20 cellular contexts compared by ENCODE assay signal in genomic region chr5:180212363-180213255, GRCh38. TPM values are rescaled to one million over a fixed set of nuclear protein-coding genes. Genes with fewer than 3 reads are reported as not detected.
DNase-seq lines count a peak whose midpoint lies in the region; ATAC-seq and TF ChIP-seq lines count a peak whose summit lies in the region.
"Had no signal": no experiment of that assay in that cellular context is flagged by ENCODE, and none has a peak within 500 bp of the region (broad histone marks: within the 10 kb centered on the region; RNA-seq: fewer than 3 reads in every experiment).

No MANE protein-coding gene starts in this region.

- DNase-seq in EH (ENCODE audit: low read depth), result peak; percentile 5
- DNase-seq in NCI-H69 (lab: John Stamatoyannopoulos, UW), result peak; percentile 20
- peak; percentile 30 for DNase-seq in fibroblast of mammary gland (ENCODE audit: low read depth)
- DNase-seq in retinal pigment epithelial cell (ENCODE audit: low read depth), result peak; percentile 6
- DNase-seq in activated CD4-positive, alpha-beta T cell treated with anti-CD3 and anti-CD28 coated beads for 36 hours, result no peak
- no peak for DNase-seq in Karpas-422
- DNase-seq in mesenchymal stem cell, result no peak
- no peak for DNase-seq in pons (ENCODE audit: low spot score)
- DNase-seq: activated CD4-positive, CD25-positive, alpha-beta regulatory T cell; activated gamma-delta T cell; cerebellar nuclear complex; gastrocnemius medialis; GOT3; left ventricle myocardium inferior; NCI-H1092; NCI-H2107 had no signal

- no peak overlapping the region for H3K23ac ChIP-seq in mesenchymal stem cell (ENCODE audit: low read length in 2 of 2)

- H3K9ac ChIP-seq in Karpas-422 (ENCODE audit: low read length), result no peak overlapping the region
- no peak overlapping the region for H3K9ac ChIP-seq in mesenchymal stem cell (ENCODE audit: low read length)

- H3K9me2 ChIP-seq in Karpas-422 (replicated peaks; ENCODE audit: insufficient read depth, low read length), result no peaks in the 10 kb centered on the region

- ATAC-seq in activated CD4-positive, alpha-beta T cell treated with anti-CD3 and anti-CD28 coated beads for 36 hours, result no peak
- ATAC-seq: gastrocnemius medialis had no signal

- no peak overlapping the region for H3K18ac ChIP-seq in mesenchymal stem cell (ENCODE audit: low read depth in 1 of 2, low read length in 2 of 2)

- 81% methylated on average over 19 of the region's 19 CpGs for WGBS in mesenchymal stem cell

- H4K91ac ChIP-seq in mesenchymal stem cell (ENCODE audit: low read length), result no peak overlapping the region

- H3K14ac ChIP-seq in mesenchymal stem cell (ENCODE audit: low read length in 2 of 2), result no peak overlapping the region

- H3K4me1 Mint-ChIP-seq in activated CD4-positive, alpha-beta T cell treated with anti-CD3 and anti-CD28 coated beads for 36 hours, result peaks cover 8% of the 10 kb centered on the region

- H3K4me1 ChIP-seq in Karpas-422 (ENCODE audit: low read length) (no peaks in the 10 kb centered on the region), mesenchymal stem cell (ENCODE audit: control insufficient read depth, insufficient read depth, low read depth, low read length) (peaks cover 14% of the 10 kb centered on the region)
- H3K4me1 ChIP-seq: gastrocnemius medialis had no signal

- H3K27ac Mint-ChIP-seq in activated CD4-positive, alpha-beta T cell treated with anti-CD3 and anti-CD28 coated beads for 36 hours, result no peak overlapping the region
- H3K27ac Mint-ChIP-seq: T-helper 1 cell treated with Interleukin-12 subunit alpha and Interleukin-12 subunit beta and Interleukin-4 antibody, amounts not matched to agents 30 μg/mL and 1 μg/mL, for 36 hours had no signal

- intact Hi-C loops in activated CD4-positive, alpha-beta T cell treated with anti-CD3 and anti-CD28 coated beads for 36 hours (cut with DNase I, micrococcal nuclease), result no loop called here

- POLR2A ChIA-PET in activated CD4-positive, alpha-beta T cell treated with anti-CD3 and anti-CD28 coated beads for 36 hours (lab: Charles Lee), result no interaction called here

- H3K79me1 ChIP-seq in mesenchymal stem cell (replicated peaks; ENCODE audit: low read length, poor library complexity, severe bottlenecking), result no peaks in the 10 kb centered on the region

- H2BK12ac ChIP-seq in mesenchymal stem cell (ENCODE audit: low read length in 2 of 2), result no peak overlapping the region

- H3K4me3 Mint-ChIP-seq in activated CD4-positive, alpha-beta T cell treated with anti-CD3 and anti-CD28 coated beads for 36 hours, result no peak overlapping the region
- H3K4me3 Mint-ChIP-seq: T-helper 1 cell treated with Interleukin-12 subunit alpha and Interleukin-12 subunit beta and Interleukin-4 antibody, amounts not matched to agents 30 μg/mL and 1 μg/mL, for 36 hours had no signal

- no peak overlapping the region for H3K4ac ChIP-seq in mesenchymal stem cell (ENCODE audit: low read depth in 1 of 2, low read length in 2 of 2)

- no peak overlapping the region for H2BK120ac ChIP-seq in mesenchymal stem cell (ENCODE audit: low read depth, low read length)

- no peak overlapping the region for H2BK5ac ChIP-seq in mesenchymal stem cell (ENCODE audit: low read depth, low read length, poor library complexity, severe bottlenecking)

- no peaks in the 10 kb centered on the region for H4K20me1 ChIP-seq in Karpas-422 (ENCODE audit: insufficient read depth, low read depth, low read length)

- H3K27ac ChIP-seq in Karpas-422 (ENCODE audit: low read length) (no peak overlapping the region), mesenchymal stem cell (ENCODE audit: low read length, poor library complexity, severe bottlenecking) (no peak overlapping the region)
- H3K27ac ChIP-seq: gastrocnemius medialis, left ventricle myocardium inferior, pancreas, thoracic aorta had no signal

- peaks cover 5% of the 10 kb centered on the region for H3K9me3 Mint-ChIP-seq in activated CD4-positive, alpha-beta T cell treated with anti-CD3 and anti-CD28 coated beads for 36 hours (ENCODE audit: low read depth)

- CTCF ChIA-PET in activated CD4-positive, alpha-beta T cell treated with anti-CD3 and anti-CD28 coated beads for 36 hours (lab: Charles Lee), result no interaction called here

- no peak overlapping the region for H2BK15ac ChIP-seq in mesenchymal stem cell (ENCODE audit: low read depth, poor library complexity, severe bottlenecking)

- H3K36me3 Mint-ChIP-seq in activated CD4-positive, alpha-beta T cell treated with anti-CD3 and anti-CD28 coated beads for 36 hours (ENCODE audit: low read depth), result no peaks in the 10 kb centered on the region

- no peak for TF ChIP-seq CTCF in fibroblast of mammary gland (conservative IDR thresholded peaks at IDR 0.05; ENCODE audit: control insufficient read depth, insufficient read depth, low read depth, low read length)
- no peak for TF ChIP-seq CTCF in retinal pigment epithelial cell (conservative IDR thresholded peaks at IDR 0.05; ENCODE audit: low read depth, low read length)

- H3K27me3 ChIP-seq in Karpas-422 (ENCODE audit: low read length) (no peaks in the 10 kb centered on the region), mesenchymal stem cell (ENCODE audit: control insufficient read depth in 1 of 2, insufficient read depth in 1 of 2, low read length in 2 of 2) (peaks cover 30 to 45% of the 10 kb centered on the region in 2 experiments)
- H3K27me3 ChIP-seq: pancreas had no signal

- H3K36me3 ChIP-seq in Karpas-422 (ENCODE audit: insufficient read depth, low read length), result no peaks in the 10 kb centered on the region
- no peaks in the 10 kb centered on the region for H3K36me3 ChIP-seq in mesenchymal stem cell (ENCODE audit: control insufficient read depth in 1 of 2, insufficient read depth in 2 of 2, low read depth in 1 of 2, low read length in 2 of 2)
- H3K36me3 ChIP-seq: gastrocnemius medialis, left ventricle myocardium inferior, pancreas, thoracic aorta had no signal

- no peaks in the 10 kb centered on the region for H3K79me2 ChIP-seq in Karpas-422 (ENCODE audit: low read length)

- H2AK5ac ChIP-seq in mesenchymal stem cell (ENCODE audit: low read length, severe bottlenecking), result no peak overlapping the region

- H3K4me3 ChIP-seq in fibroblast of mammary gland (ENCODE audit: control insufficient read depth, low read depth, low read length) (no peak overlapping the region), retinal pigment epithelial cell (ENCODE audit: low read length) (no peak overlapping the region), Karpas-422 (ENCODE audit: low read length) (no peak overlapping the region), mesenchymal stem cell (ENCODE audit: insufficient read depth in 1 of 2, low read depth in 1 of 2, low read length in 2 of 2) (no peak overlapping the region)
- H3K4me3 ChIP-seq: gastrocnemius medialis, left ventricle myocardium inferior, pancreas, smooth muscle cell, thoracic aorta had no signal

- H2AFZ ChIP-seq in Karpas-422 (ENCODE audit: low read length) (no peak overlapping the region), mesenchymal stem cell (ENCODE audit: low read depth, low read length) (no peak overlapping the region)

- peaks cover 24% of the 10 kb centered on the region for H3K27me3 Mint-ChIP-seq in activated CD4-positive, alpha-beta T cell treated with anti-CD3 and anti-CD28 coated beads for 36 hours

- H3K4me2 ChIP-seq in Karpas-422 (ENCODE audit: low read depth, low read length, poor library complexity, severe bottlenecking), result no peak overlapping the region
- no peak overlapping the region for H3K4me2 ChIP-seq in mesenchymal stem cell (ENCODE audit: low read length, poor library complexity, severe bottlenecking)
- H3K4me2 ChIP-seq: smooth muscle cell had no signal

- no peak overlapping the region for H4K8ac ChIP-seq in mesenchymal stem cell (ENCODE audit: low read length)

- H3K9me3 ChIP-seq in Karpas-422 (ENCODE audit: low read length) (no peaks in the 10 kb centered on the region), mesenchymal stem cell (ENCODE audit: control insufficient read depth, low read length) (no peaks in the 10 kb centered on the region)
- H3K9me3 ChIP-seq: gastrocnemius medialis, pancreas had no signal

RNA-seq across cellular contexts. Expression of gene RASGEF1C, which starts 3.6 kb away (rescaled TPM):
- not detected for total RNA-seq in activated CD4-positive, alpha-beta T cell treated with anti-CD3 and anti-CD28 coated beads for 36 hours
- not detected in 2 replicates for total RNA-seq in Karpas-422 (2014; rRNA removed; shearing (Covaris generic); ENCODE audit: low replicate concordance)
- polyA plus RNA-seq in mesenchymal stem cell (2013, experiment 1 of 2), result 0.01 TPM
- polyA plus RNA-seq in mesenchymal stem cell (2013, experiment 2 of 2), result not detected
- total RNA-seq: gastrocnemius medialis, smooth muscle cell, thoracic aorta had no signal

Comparison
In these comparisons a context has a peak if more than half of its experiments do, and no peak if none do; other contexts are left out.
1. DNase-seq: peak in EH (single experiment), NCI-H69 (single experiment), fibroblast of mammary gland (single experiment) and retinal pigment epithelial cell (single experiment); none in activated CD4-positive, alpha-beta T cell treated with anti-CD3 and anti-CD28 coated beads for 36 hours (single experiment), Karpas-422 (single experiment), mesenchymal stem cell (single experiment) and pons (single experiment).